ENCODE assay signal across 12 cellular contexts in the genomic region with DNA sequence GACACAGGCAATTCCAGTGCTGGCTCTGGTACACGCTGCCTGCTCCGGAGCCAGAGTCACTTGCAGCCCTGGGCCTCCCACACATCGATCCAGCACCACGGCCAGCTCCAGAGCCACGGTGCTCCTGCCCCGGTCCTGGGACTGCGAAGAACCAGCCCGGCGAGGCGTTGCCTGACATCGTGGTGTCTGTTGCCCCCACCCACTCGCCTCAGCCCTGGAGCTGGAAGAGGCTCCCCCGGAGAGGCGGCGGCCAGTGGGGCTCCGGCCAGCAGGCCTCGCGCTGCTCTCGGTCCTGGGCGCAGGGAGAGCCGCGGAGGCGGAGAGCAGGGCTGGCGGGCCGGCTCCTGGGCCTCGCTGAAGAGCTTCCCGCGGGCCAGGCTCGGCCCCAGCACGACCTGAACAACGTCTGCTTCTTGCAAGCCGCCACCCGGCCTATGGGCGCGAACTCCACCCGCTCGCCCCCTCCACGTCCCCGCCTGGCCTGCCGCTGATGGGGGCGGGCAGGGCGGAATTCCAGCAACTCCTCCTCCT.
DNase-seq lines count a peak whose midpoint lies in the region; ATAC-seq and TF ChIP-seq lines count a peak whose summit lies in the region.
"Had no signal": no experiment of that assay in that cellular context is flagged by ENCODE, and none has a peak within 500 bp of the region (broad histone marks: within the 10 kb centered on the region; RNA-seq: fewer than 3 reads in every experiment).

No MANE protein-coding gene starts in this region.

- no peaks in the 10 kb centered on the region; the same call in 1 of the 2 replicates for H3K27me3 ChIP-seq in MG63
- H3K27me3 ChIP-seq: pancreas had no signal

- no peaks in the 10 kb centered on the region for H3K36me3 Mint-ChIP-seq in endothelial cell (ENCODE audit: low read depth, unreplicated experiment)
- H3K36me3 Mint-ChIP-seq in mesothelial cell of epicardium: no peaks in the 10 kb centered on the region

- H3K4me1 Mint-ChIP-seq in endothelial cell (ENCODE audit: unreplicated experiment) (peaks cover 2% of the 10 kb centered on the region), mesothelial cell of epicardium (peaks cover 2% of the 10 kb centered on the region)

- no peaks in the 10 kb centered on the region for H3K9me3 ChIP-seq in MG63
- H3K9me3 ChIP-seq: pancreas had no signal

- H3K9me3 Mint-ChIP-seq in endothelial cell (ENCODE audit: unreplicated experiment) (no peaks in the 10 kb centered on the region), mesothelial cell of epicardium (no peaks in the 10 kb centered on the region)
- H3K9me3 Mint-ChIP-seq: dendritic cell treated with granulocyte-macrophage colony-stimulating factor and Interleukin-4, amounts not matched to agents 40 ng/mL and 50 ng/mL, for 4 days had no signal

- H3K36me3 ChIP-seq in MG63: no peaks in the 10 kb centered on the region
- H3K36me3 ChIP-seq: pancreas had no signal

- no peak for ATAC-seq in GM18909 (IDR thresholded peaks at IDR 0.05; ENCODE audit: poor library complexity, unreplicated experiment)
- no peak for ATAC-seq in HG02798 (IDR thresholded peaks at IDR 0.05; ENCODE audit: poor library complexity, unreplicated experiment)
- ATAC-seq in GM18907 (IDR thresholded peaks at IDR 0.05; ENCODE audit: unreplicated experiment): no peak

- H3K4me3 Mint-ChIP-seq in endothelial cell (ENCODE audit: unreplicated experiment) (no peak overlapping the region), mesothelial cell of epicardium (peak overlapping the region; percentile 49)
- H3K4me3 Mint-ChIP-seq: dendritic cell treated with granulocyte-macrophage colony-stimulating factor and Interleukin-4, amounts not matched to agents 40 ng/mL and 50 ng/mL, for 4 days had no signal

- DNase-seq in GM03348 (ENCODE audit: low spot score) (peak; percentile 18), MG63 (peak; percentile 52), endothelial cell (ENCODE audit: low spot score) (peak; percentile 83), mesothelial cell of epicardium (ENCODE audit: low spot score in 2 of 2, unreplicated experiment in 2 of 2) (peak; percentile 36 to 78), midbrain (lab: John Stamatoyannopoulos, UW) (no peak)
- DNase-seq: COR-L47, NCI-H1092 had no signal

- H3K4me3 ChIP-seq in MG63: no peak overlapping the region
- H3K4me3 ChIP-seq: pancreas had no signal

- H3K27me3 Mint-ChIP-seq in endothelial cell (ENCODE audit: unreplicated experiment) (no peaks in the 10 kb centered on the region), mesothelial cell of epicardium (ENCODE audit: low read depth) (peaks cover 8% of the 10 kb centered on the region)

- H3K27ac Mint-ChIP-seq in endothelial cell (ENCODE audit: unreplicated experiment) (no peak overlapping the region), mesothelial cell of epicardium (no peak overlapping the region)
- H3K27ac Mint-ChIP-seq: dendritic cell treated with granulocyte-macrophage colony-stimulating factor and Interleukin-4, amounts not matched to agents 40 ng/mL and 50 ng/mL, for 4 days had no signal

- TF ChIP-seq CTCF in endothelial cell (IDR thresholded peaks at IDR 0.05; ENCODE audit: unreplicated experiment) (no peak), mesothelial cell of epicardium (IDR thresholded peaks at IDR 0.05; ENCODE audit: unreplicated experiment) (no peak)
